In the genomic region with DNA sequence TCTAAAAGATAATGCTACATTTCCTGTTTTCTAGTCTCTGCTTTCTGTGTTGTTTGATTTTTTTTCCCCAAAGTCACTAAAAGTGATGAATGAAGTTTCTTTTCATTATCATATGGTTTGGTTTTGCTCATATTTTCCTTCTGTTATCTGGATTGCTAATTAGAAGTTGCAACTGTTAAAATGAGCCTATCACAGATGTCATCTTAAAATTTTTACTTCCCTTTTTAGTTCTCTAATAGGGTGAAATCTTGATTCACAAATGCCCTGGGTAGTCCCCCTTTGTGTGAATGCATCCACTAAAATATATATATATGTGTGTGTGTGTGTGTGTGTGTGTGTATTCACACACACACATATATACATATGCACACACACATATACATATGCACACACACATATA, we compare ENCODE assay signal across 30 cellular contexts.
"Had no signal": no experiment of that assay in that cellular context is flagged by ENCODE, and none has a peak within 500 bp of the region (broad histone marks: within the 10 kb centered on the region; RNA-seq: fewer than 3 reads in every experiment).

No MANE protein-coding gene starts in this region.

- H3K4me3 ChIP-seq: ascending aorta, breast epithelium, cardiac muscle cell, coronary artery, dorsolateral prefrontal cortex, esophagus muscularis mucosa, gastrocnemius medialis, heart left ventricle had no signal

- H3K36me3 ChIP-seq: ascending aorta, breast epithelium, cardiac muscle cell, esophagus muscularis mucosa, gastrocnemius medialis, heart left ventricle had no signal

- H3K4me1 ChIP-seq: ascending aorta, breast epithelium, foreskin keratinocyte, gastrocnemius medialis, heart left ventricle had no signal

- H3K27ac ChIP-seq: ascending aorta, breast epithelium, cardiac muscle cell, coronary artery, dorsolateral prefrontal cortex, esophagus muscularis mucosa, foreskin keratinocyte, gastrocnemius medialis, heart left ventricle had no signal

- ATAC-seq: activated CD4-positive, alpha-beta T cell treated with anti-CD3 and anti-CD28 coated beads for 36 hours; activated naive CD4-positive, alpha-beta T cell treated with anti-CD3 and anti-CD28 coated beads, Interleukin-2, amount 50 U/mL, for 72 hours; activated T-cell treated with anti-CD3 and anti-CD28 coated beads, Interleukin-2, amount 50 U/mL, for 72 hours; foreskin keratinocyte; heart left ventricle; T-helper 17 cell had no signal

- H3K27me3 ChIP-seq: ascending aorta, breast epithelium, cardiac muscle cell, dorsolateral prefrontal cortex, esophagus muscularis mucosa, foreskin keratinocyte, gastrocnemius medialis had no signal

- H3K9me3 ChIP-seq: ascending aorta, breast epithelium, esophagus muscularis mucosa, gastrocnemius medialis, heart left ventricle had no signal

- DNase-seq: activated CD4-positive, alpha-beta memory T cell treated with anti-CD3 and anti-CD28 coated beads, Interleukin-2, amount 10 ng/mL, durations not matched to agents 7 days and 5 days; activated CD4-positive, alpha-beta T cell treated with anti-CD3 and anti-CD28 coated beads for 36 hours; activated CD4-positive, alpha-beta T cell treated with anti-CD3 and anti-CD28 coated beads, Interleukin-2, amount 10 ng/mL, durations not matched to agents 24 days and 14 days; activated CD4-positive, CD25-positive, alpha-beta regulatory T cell; activated CD4-positive, CD25-positive, alpha-beta regulatory T cell treated with anti-CD3 and anti-CD28 coated beads, Interleukin-2, amount 50 U/mL, for 72 hours; activated CD8-positive, alpha-beta memory T cell treated with anti-CD3 and anti-CD28 coated beads, Interleukin-2, amount 50 U/mL, for 48 hours; activated gamma-delta T cell; activated naive CD4-positive, alpha-beta T cell; activated naive CD4-positive, alpha-beta T cell treated with anti-CD3 and anti-CD28 coated beads, Interleukin-2, amount 10 ng/mL, durations not matched to agents 7 days and 5 days; activated naive CD8-positive, alpha-beta T cell treated with anti-CD3 and anti-CD28 coated beads, Interleukin-2, amount 10 ng/mL, durations not matched to agents 7 days and 5 days; activated T-cell treated with anti-CD3 and anti-CD28 coated beads for 4 hours; activated T-cell treated with anti-CD3 and anti-CD28 coated beads, Interleukin-2, amount 50 U/mL, for 24 hours; activated T-cell treated with anti-CD3 and anti-CD28 coated beads, Interleukin-2, amount 50 U/mL, for 72 hours; dorsolateral prefrontal cortex; effector memory CD4-positive, alpha-beta T cell; endodermal cell; erythroblast; foreskin keratinocyte; gastrocnemius medialis; glutamatergic neuron; heart left ventricle; T-helper 1 cell; T-helper 17 cell; T1000 had no signal
